ENCODE assay signal across 2 cellular contexts in genomic region chr19:42282810-42283247, GRCh38.
TF ChIP-seq lines count a peak whose summit lies in the region.

No MANE protein-coding gene starts in this region.

TF ChIP-seq in IMR-90, 13 proteins besides CTCF, POLR2A, EP300 and RAD21:
- TF ChIP-seq MAFK (IDR thresholded peaks at IDR 0.05; ENCODE audit: low read depth, low read length) (no peak), CHD1 (IDR thresholded peaks at IDR 0.05; ENCODE audit: low read depth, low read length) (no peak), NFE2L2 (IDR thresholded peaks at IDR 0.05; ENCODE audit: low read depth, low read length) (no peak), SMC3 (IDR thresholded peaks at IDR 0.05; ENCODE audit: low read depth, low read length) (no peak), MAZ (IDR thresholded peaks at IDR 0.05; ENCODE audit: borderline replicate concordance, low read depth, low read length) (no peak), FOS (IDR thresholded peaks at IDR 0.05; ENCODE audit: low read depth, low read length) (no peak), BHLHE40 (IDR thresholded peaks at IDR 0.05; ENCODE audit: low read depth, low read length) (no peak), MXI1 (IDR thresholded peaks at IDR 0.05; ENCODE audit: borderline replicate concordance, low read depth, low read length) (no peak), RFX5 (IDR thresholded peaks at IDR 0.05; ENCODE audit: low read depth, low read length) (no peak), CEBPB (IDR thresholded peaks at IDR 0.05; ENCODE audit: low read depth, low read length) (no peak), RCOR1 (IDR thresholded peaks at IDR 0.05; ENCODE audit: insufficient replicate concordance, low read length) (no peak)
- TF ChIP-seq, protein P1, sequence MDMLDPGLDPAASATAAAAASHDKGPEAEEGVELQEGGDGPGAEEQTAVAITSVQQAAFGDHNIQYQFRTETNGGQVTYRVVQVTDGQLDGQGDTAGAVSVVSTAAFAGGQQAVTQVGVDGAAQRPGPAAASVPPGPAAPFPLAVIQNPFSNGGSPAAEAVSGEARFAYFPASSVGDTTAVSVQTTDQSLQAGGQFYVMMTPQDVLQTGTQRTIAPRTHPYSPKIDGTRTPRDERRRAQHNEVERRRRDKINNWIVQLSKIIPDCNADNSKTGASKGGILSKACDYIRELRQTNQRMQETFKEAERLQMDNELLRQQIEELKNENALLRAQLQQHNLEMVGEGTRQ (IDR thresholded peaks at IDR 0.05; ENCODE audit: low read depth, low read length) = no peak
- TF ChIP-seq, protein P2, sequence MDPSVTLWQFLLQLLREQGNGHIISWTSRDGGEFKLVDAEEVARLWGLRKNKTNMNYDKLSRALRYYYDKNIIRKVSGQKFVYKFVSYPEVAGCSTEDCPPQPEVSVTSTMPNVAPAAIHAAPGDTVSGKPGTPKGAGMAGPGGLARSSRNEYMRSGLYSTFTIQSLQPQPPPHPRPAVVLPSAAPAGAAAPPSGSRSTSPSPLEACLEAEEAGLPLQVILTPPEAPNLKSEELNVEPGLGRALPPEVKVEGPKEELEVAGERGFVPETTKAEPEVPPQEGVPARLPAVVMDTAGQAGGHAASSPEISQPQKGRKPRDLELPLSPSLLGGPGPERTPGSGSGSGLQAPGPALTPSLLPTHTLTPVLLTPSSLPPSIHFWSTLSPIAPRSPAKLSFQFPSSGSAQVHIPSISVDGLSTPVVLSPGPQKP (IDR thresholded peaks at IDR 0.05; ENCODE audit: borderline replicate concordance, low read depth, low read length) = no peak

TF ChIP-seq in H1, 55 proteins besides CTCF, POLR2A, EP300 and RAD21:
- TF ChIP-seq HDAC2 (IDR thresholded peaks at IDR 0.05; ENCODE audit: borderline replicate concordance in 1 of 2, low read depth in 2 of 2, low read length in 2 of 2) (no peak), TCF12 (IDR thresholded peaks at IDR 0.05; ENCODE audit: low read depth, low read length) (no peak), SIRT6 (IDR thresholded peaks at IDR 0.05; ENCODE audit: low read length) (no peak), KDM4A (IDR thresholded peaks at IDR 0.05; ENCODE audit: low read depth, low read length, severe bottlenecking) (no peak), CTBP2 (IDR thresholded peaks at IDR 0.05; ENCODE audit: borderline replicate concordance, insufficient read depth, insufficient read length, low read length) (no peak), YY1 (IDR thresholded peaks at IDR 0.05; ENCODE audit: low read depth, low read length) (no peak), BACH1 (IDR thresholded peaks at IDR 0.05; ENCODE audit: low read length) (no peak), POU5F1 (IDR thresholded peaks at IDR 0.05; ENCODE audit: low read depth, low read length) (no peak), KDM1A (IDR thresholded peaks at IDR 0.05; ENCODE audit: borderline replicate concordance, low read length) (no peak), TBP (IDR thresholded peaks at IDR 0.05; ENCODE audit: low read depth, low read length) (no peak), CHD2 (IDR thresholded peaks at IDR 0.05; ENCODE audit: low read length) (no peak)
- TF ChIP-seq, protein P3, sequence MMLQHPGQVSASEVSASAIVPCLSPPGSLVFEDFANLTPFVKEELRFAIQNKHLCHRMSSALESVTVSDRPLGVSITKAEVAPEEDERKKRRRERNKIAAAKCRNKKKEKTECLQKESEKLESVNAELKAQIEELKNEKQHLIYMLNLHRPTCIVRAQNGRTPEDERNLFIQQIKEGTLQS (IDR thresholded peaks at IDR 0.05; ENCODE audit: insufficient read depth, low read depth, low read length) = no peak
